23 cellular contexts compared by ENCODE assay signal in the genomic region with DNA sequence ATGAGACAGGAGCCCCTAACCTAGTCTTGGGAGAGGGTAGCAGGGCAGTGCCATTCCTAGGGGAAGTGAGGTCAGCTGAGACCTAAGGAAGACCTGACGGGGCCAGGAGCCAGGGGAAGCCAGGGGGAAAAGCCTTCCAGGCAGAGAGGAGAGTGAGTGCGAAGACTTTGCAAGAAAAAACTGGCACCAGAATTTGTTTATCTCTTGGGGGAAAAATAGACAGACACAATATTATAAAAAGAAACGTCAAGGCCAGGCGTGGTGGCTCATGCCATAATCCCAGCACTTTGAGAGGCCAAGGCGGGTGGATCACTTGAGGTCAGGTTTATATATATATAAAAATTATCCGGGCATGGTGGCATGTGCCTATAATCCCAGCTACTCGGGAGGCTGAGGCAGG.
"Had no signal": no experiment of that assay in that cellular context is flagged by ENCODE, and none has a peak within 500 bp of the region (broad histone marks: within the 10 kb centered on the region; RNA-seq: fewer than 3 reads in every experiment).

No MANE protein-coding gene starts in this region.

- H3K27me3 ChIP-seq: Peyer's patch had no signal

- H3K9me3 Mint-ChIP-seq: activated naive CD4-positive, alpha-beta T cell treated with anti-CD3 and anti-CD28 coated beads, Interleukin-2, amount 50 U/mL, for 72 hours; activated naive CD8-positive, alpha-beta T cell treated with anti-CD3 and anti-CD28 coated beads, Interleukin-2, amount 50 U/mL, for 24 hours; activated T-helper 1 cell treated with anti-CD3 and anti-CD28 coated beads, Interleukin-12 subunit alpha, Interleukin-12 subunit beta, Interleukin-2, Interleukin-4 antibody, amounts not matched to agents 30 ng/mL and 10 ng/mL and 1 ng/mL, durations not matched to agents 14 hours and 24 hours and 36 hours; brain; T-helper 1 cell treated with Interleukin-12 subunit alpha and Interleukin-12 subunit beta and Interleukin-4 antibody, amounts not matched to agents 30 μg/mL and 1 μg/mL, for 36 hours had no signal

- H3K4me3 ChIP-seq: K562, Peyer's patch had no signal

- ATAC-seq: activated CD4-positive, CD25-positive, alpha-beta regulatory T cell treated with anti-CD3 and anti-CD28 coated beads, Interleukin-2, amount 50 U/mL, for 24 hours; activated CD8-positive, alpha-beta T cell treated with anti-CD3 and anti-CD28 coated beads, Interleukin-2, amount 10 ng/mL, durations not matched to agents 7 days and 5 days; activated naive CD4-positive, alpha-beta T cell treated with anti-CD3 and anti-CD28 coated beads, Interleukin-2, amount 50 U/mL, for 72 hours; activated naive CD8-positive, alpha-beta T cell treated with anti-CD3 and anti-CD28 coated beads, Interleukin-2, amount 50 U/mL, for 24 hours; K562 had no signal

- H3K9me3 ChIP-seq: Peyer's patch had no signal

- DNase-seq: activated CD4-positive, alpha-beta T cell treated with anti-CD3 and anti-CD28 coated beads for 4 hours; activated CD8-positive, alpha-beta memory T cell treated with anti-CD3 and anti-CD28 coated beads, Interleukin-2, amount 50 U/mL, for 48 hours; activated CD8-positive, alpha-beta T cell treated with anti-CD3 and anti-CD28 coated beads, Interleukin-2, amount 10 ng/mL, durations not matched to agents 7 days and 5 days; activated effector memory CD4-positive, alpha-beta T cell treated with anti-CD3 and anti-CD28 coated beads, Interleukin-2, amount 50 U/mL, for 16 hours; activated naive CD4-positive, alpha-beta T cell treated with Interleukin-2 at 50 U/mL for 16 hours; activated naive CD8-positive, alpha-beta T cell treated with anti-CD3 and anti-CD28 coated beads, Interleukin-2, amount 50 U/mL, for 24 hours; activated T-cell treated with anti-CD3 and anti-CD28 coated beads, Interleukin-2, amount 50 U/mL, for 1 hour; amygdala; Kasumi-1; NCI-H146; NCI-H187 treated with DMSO at 0.1 percent for 48 hours; NCI-H2081 treated with DMSO at 0.1 percent for 48 hours; NCI-H446; NCI-H524; Peyer's patch; SHP77 treated with DMSO at 0.1 percent for 48 hours had no signal

- H3K4me3 Mint-ChIP-seq: activated CD8-positive, alpha-beta T cell treated with anti-CD3 and anti-CD28 coated beads, Interleukin-2, amount 10 ng/mL, durations not matched to agents 7 days and 5 days; activated naive CD8-positive, alpha-beta T cell treated with anti-CD3 and anti-CD28 coated beads, Interleukin-2, amount 50 U/mL, for 24 hours; activated T-helper 1 cell treated with anti-CD3 and anti-CD28 coated beads, Interleukin-12 subunit alpha, Interleukin-12 subunit beta, Interleukin-2, Interleukin-4 antibody, amounts not matched to agents 30 ng/mL and 10 ng/mL and 1 ng/mL, durations not matched to agents 14 hours and 24 hours and 36 hours; brain; T-helper 1 cell treated with Interleukin-12 subunit alpha and Interleukin-12 subunit beta and Interleukin-4 antibody, amounts not matched to agents 30 μg/mL and 1 μg/mL, for 36 hours had no signal

- H3K27ac ChIP-seq: Peyer's patch, RWPE1 had no signal

- H3K27me3 Mint-ChIP-seq: activated naive CD8-positive, alpha-beta T cell treated with anti-CD3 and anti-CD28 coated beads, Interleukin-2, amount 50 U/mL, for 24 hours had no signal

- H3K27ac Mint-ChIP-seq: activated CD8-positive, alpha-beta T cell treated with anti-CD3 and anti-CD28 coated beads, Interleukin-2, amount 10 ng/mL, durations not matched to agents 7 days and 5 days; activated naive CD8-positive, alpha-beta T cell treated with anti-CD3 and anti-CD28 coated beads, Interleukin-2, amount 50 U/mL, for 24 hours; activated T-helper 1 cell treated with anti-CD3 and anti-CD28 coated beads, Interleukin-12 subunit alpha, Interleukin-12 subunit beta, Interleukin-2, Interleukin-4 antibody, amounts not matched to agents 30 ng/mL and 10 ng/mL and 1 ng/mL, durations not matched to agents 14 hours and 24 hours and 36 hours; T-helper 1 cell treated with Interleukin-12 subunit alpha and Interleukin-12 subunit beta and Interleukin-4 antibody, amounts not matched to agents 30 μg/mL and 1 μg/mL, for 36 hours had no signal

- H3K4me1 ChIP-seq: Peyer's patch had no signal

- H3K4me1 Mint-ChIP-seq: brain had no signal
